In genomic region chr5:40615586-40616193, GRCh38 we compare ENCODE assay signal across 10 cellular contexts.
DNase-seq lines count a peak whose midpoint lies in the region; ATAC-seq lines count a peak whose summit lies in the region.
"Had no signal": no experiment of that assay in that cellular context is flagged by ENCODE, and none has a peak within 500 bp of the region (broad histone marks: within the 10 kb centered on the region; RNA-seq: fewer than 3 reads in every experiment).

No MANE protein-coding gene starts in this region.

- peaks cover 16% of the 10 kb centered on the region for H3K4me1 ChIP-seq in CD4-positive, CD25-positive, alpha-beta regulatory T cell (ENCODE audit: control insufficient read depth, insufficient read depth, low read length, poor library complexity, severe bottlenecking)

- no peak overlapping the region for H3K27ac ChIP-seq in CD4-positive, CD25-positive, alpha-beta regulatory T cell (ENCODE audit: insufficient read depth, low read length, poor library complexity, severe bottlenecking)
- no peak overlapping the region for H3K27ac ChIP-seq in caudate nucleus (ENCODE audit: low read depth, low read length)

- peaks cover 7 to 17% (median 12%) of the 10 kb centered on the region in 4 donors for H3K4me1 Mint-ChIP-seq in CD4-positive, CD25-positive, alpha-beta regulatory T cell
- H3K4me1 Mint-ChIP-seq in activated naive CD8-positive, alpha-beta T cell treated with anti-CD3 and anti-CD28 coated beads, Interleukin-2, amount 50 U/mL, for 24 hours = peaks cover 25% of the 10 kb centered on the region
- peaks cover 19% of the 10 kb centered on the region for H3K4me1 Mint-ChIP-seq in activated CD4-positive, alpha-beta memory T cell treated with anti-CD3 and anti-CD28 coated beads for 36 hours (ENCODE audit: low read depth)

- no peaks in the 10 kb centered on the region for H3K27me3 Mint-ChIP-seq in CD4-positive, CD25-positive, alpha-beta regulatory T cell
- no peaks in the 10 kb centered on the region for H3K27me3 Mint-ChIP-seq in activated naive CD8-positive, alpha-beta T cell treated with anti-CD3 and anti-CD28 coated beads, Interleukin-2, amount 50 U/mL, for 24 hours
- no peaks in the 10 kb centered on the region for H3K27me3 Mint-ChIP-seq in activated CD4-positive, alpha-beta memory T cell treated with anti-CD3 and anti-CD28 coated beads for 36 hours

- intact Hi-C loops in activated CD4-positive, alpha-beta memory T cell treated with anti-CD3 and anti-CD28 coated beads for 36 hours (cut with micrococcal nuclease) = no loop called here

- peak overlapping the region; percentile 54 for H3K4me3 ChIP-seq in CD4-positive, CD25-positive, alpha-beta regulatory T cell (ENCODE audit: low read depth, low read length)

- no peaks in the 10 kb centered on the region for H3K27me3 ChIP-seq in CD4-positive, CD25-positive, alpha-beta regulatory T cell (ENCODE audit: control insufficient read depth, insufficient read depth, low read length)

- peak overlapping the region in 1 of 3 donors; percentile 6 for H3K27ac Mint-ChIP-seq in CD4-positive, CD25-positive, alpha-beta regulatory T cell
- H3K27ac Mint-ChIP-seq in activated naive CD8-positive, alpha-beta T cell treated with anti-CD3 and anti-CD28 coated beads, Interleukin-2, amount 50 U/mL, for 24 hours = peak overlapping the region; percentile 70
- H3K27ac Mint-ChIP-seq in activated CD4-positive, alpha-beta memory T cell treated with anti-CD3 and anti-CD28 coated beads for 36 hours = no peak overlapping the region

- H3K36me3 ChIP-seq in CD4-positive, CD25-positive, alpha-beta regulatory T cell (ENCODE audit: control insufficient read depth, insufficient read depth, low read length) = no peaks in the 10 kb centered on the region

- H3K9me3 ChIP-seq in CD4-positive, CD25-positive, alpha-beta regulatory T cell (ENCODE audit: control insufficient read depth in 2 of 2, low read length in 2 of 2) = no peaks in the 10 kb centered on the region

- peak; percentile 16 to 37 for ATAC-seq in CD4-positive, CD25-positive, alpha-beta regulatory T cell (ENCODE audit: low read depth in 2 of 2)
- ATAC-seq in activated naive CD8-positive, alpha-beta T cell treated with anti-CD3 and anti-CD28 coated beads, Interleukin-2, amount 50 U/mL, for 24 hours = no peak
- ATAC-seq in GM21423 (IDR thresholded peaks at IDR 0.05; ENCODE audit: unreplicated experiment) = no peak

- CTCF ChIA-PET in activated CD4-positive, alpha-beta memory T cell treated with anti-CD3 and anti-CD28 coated beads for 36 hours (lab: Charles Lee) = no interaction called here

- POLR2A ChIA-PET in activated CD4-positive, alpha-beta memory T cell treated with anti-CD3 and anti-CD28 coated beads for 36 hours (lab: Charles Lee) = no interaction called here

- H3K9me3 Mint-ChIP-seq in CD4-positive, CD25-positive, alpha-beta regulatory T cell = peaks cover 0 to 3% (median 0%) of the 10 kb centered on the region in 7 donors
- no peaks in the 10 kb centered on the region for H3K9me3 Mint-ChIP-seq in activated naive CD8-positive, alpha-beta T cell treated with anti-CD3 and anti-CD28 coated beads, Interleukin-2, amount 50 U/mL, for 24 hours
- H3K9me3 Mint-ChIP-seq in activated CD4-positive, alpha-beta memory T cell treated with anti-CD3 and anti-CD28 coated beads for 36 hours = no peaks in the 10 kb centered on the region

- peak in 2 of 3 donors; percentile 25 to 35 for DNase-seq in CD4-positive, CD25-positive, alpha-beta regulatory T cell
- peak; percentile 15 for DNase-seq in KG1 (lab: John Stamatoyannopoulos, UW)
- no peak for DNase-seq in activated naive CD8-positive, alpha-beta T cell treated with anti-CD3 and anti-CD28 coated beads, Interleukin-2, amount 50 U/mL, for 24 hours
- peak; percentile 22 to 29 for DNase-seq in lung microvascular endothelial cell (ENCODE audit: low read depth in 2 of 2)
- DNase-seq in activated CD4-positive, alpha-beta T cell treated with anti-CD3 and anti-CD28 coated beads, Interleukin-2, amount 50 U/mL, for 48 hours = no peak
- DNase-seq in activated CD4-positive, alpha-beta memory T cell treated with anti-CD3 and anti-CD28 coated beads for 36 hours = no peak
- DNase-seq in caudate nucleus (lab: John Stamatoyannopoulos, UW) = no peak
- DNase-seq: glutamatergic neuron; stimulated activated CD4-positive, alpha-beta T cell treated with anti-CD3 and anti-CD28 coated beads, Interleukin-1b, Interleukin-23, amount 100 ng/mL, for 48 hours had no signal

- H3K4me3 Mint-ChIP-seq in CD4-positive, CD25-positive, alpha-beta regulatory T cell = peak overlapping the region; percentile 3 to 32 (median 6)
- H3K4me3 Mint-ChIP-seq in activated naive CD8-positive, alpha-beta T cell treated with anti-CD3 and anti-CD28 coated beads, Interleukin-2, amount 50 U/mL, for 24 hours = peak overlapping the region; percentile 4
- no peak overlapping the region for H3K4me3 Mint-ChIP-seq in activated CD4-positive, alpha-beta memory T cell treated with anti-CD3 and anti-CD28 coated beads for 36 hours

- H3K36me3 Mint-ChIP-seq in CD4-positive, CD25-positive, alpha-beta regulatory T cell = no peaks in the 10 kb centered on the region
- no peaks in the 10 kb centered on the region for H3K36me3 Mint-ChIP-seq in activated naive CD8-positive, alpha-beta T cell treated with anti-CD3 and anti-CD28 coated beads, Interleukin-2, amount 50 U/mL, for 24 hours (ENCODE audit: low read depth)
- no peaks in the 10 kb centered on the region for H3K36me3 Mint-ChIP-seq in activated CD4-positive, alpha-beta memory T cell treated with anti-CD3 and anti-CD28 coated beads for 36 hours

Comparison
In these comparisons a context has a peak if more than half of its experiments do, and no peak if none do; other contexts are left out.
1. ATAC-seq: peak in CD4-positive, CD25-positive, alpha-beta regulatory T cell (2 of 2); none in activated naive CD8-positive, alpha-beta T cell treated with anti-CD3 and anti-CD28 coated beads, Interleukin-2, amount 50 U/mL, for 24 hours (single experiment) and GM21423 (single experiment).
2. DNase-seq: peak in CD4-positive, CD25-positive, alpha-beta regulatory T cell (2 of 3), KG1 (single experiment) and lung microvascular endothelial cell (2 of 2); none in activated naive CD8-positive, alpha-beta T cell treated with anti-CD3 and anti-CD28 coated beads, Interleukin-2, amount 50 U/mL, for 24 hours (single experiment), activated CD4-positive, alpha-beta T cell treated with anti-CD3 and anti-CD28 coated beads, Interleukin-2, amount 50 U/mL, for 48 hours (0 of 2), activated CD4-positive, alpha-beta memory T cell treated with anti-CD3 and anti-CD28 coated beads for 36 hours (single experiment) and caudate nucleus (0 of 61).